ENCODE assay signal across 9 cellular contexts in genomic region chr6:90584636-90585255, GRCh38. TPM values are rescaled to one million over a fixed set of nuclear protein-coding genes. Genes with fewer than 3 reads are reported as not detected.
DNase-seq lines count a peak whose midpoint lies in the region; ATAC-seq, FAIRE-seq and TF ChIP-seq lines count a peak whose summit lies in the region.
"Had no signal": no experiment of that assay in that cellular context is flagged by ENCODE, and none has a peak within 500 bp of the region (broad histone marks: within the 10 kb centered on the region; RNA-seq: fewer than 3 reads in every experiment).

No MANE protein-coding gene starts in this region.

- H3K9me3 Mint-ChIP-seq in activated CD4-positive, alpha-beta T cell treated with anti-CD3 and anti-CD28 coated beads for 36 hours (ENCODE audit: low read depth): no peaks in the 10 kb centered on the region

- no peak for TF ChIP-seq CTCF in HL-60 (IDR thresholded peaks at IDR 0.05; ENCODE audit: insufficient read depth, low read length)
- TF ChIP-seq CTCF in K562 (IDR thresholded peaks at IDR 0.05 in 2 of 3, conservative IDR thresholded peaks at IDR 0.05 in 1 of 3; ENCODE audit: insufficient read depth in 2 of 3, low read depth in 1 of 3, low read length in 3 of 3): no peak
- no peak for TF ChIP-seq CTCF in psoas muscle (IDR thresholded peaks at IDR 0.05)

- CTCF ChIA-PET in activated CD4-positive, alpha-beta T cell treated with anti-CD3 and anti-CD28 coated beads for 36 hours (lab: Charles Lee): interaction anchor here (0.9 kb wide), 2 partner anchors 17 to 30 kb away, joined by 3 read pairs; no protein-coding TSS in a partner anchor
- CTCF ChIA-PET in K562 (lab: Yijun Ruan, JAX; ENCODE audit: low intra/inter-chr PET ratio): no interaction called here

- peak overlapping the region in 1 of 2 experiments; percentile 94; a peak in 2 of 4 replicates for H3K9ac ChIP-seq in K562 (ENCODE audit: insufficient read depth in 1 of 2, low read depth in 2 of 2, low read length in 2 of 2)

- FAIRE-seq in K562 (lab: Jason Lieb, UNC): no peak

- POLR2A ChIA-PET in activated CD4-positive, alpha-beta T cell treated with anti-CD3 and anti-CD28 coated beads for 36 hours (lab: Charles Lee): no interaction called here
- POLR2A ChIA-PET in K562 (lab: Yijun Ruan, JAX): interaction anchor here (1.0 kb wide), 1 partner anchor 16 kb away, joined by 3 read pairs; no protein-coding TSS in a partner anchor

- H3K27ac ChIP-seq in HL-60 (replicated peaks) (peak overlapping the region; percentile 28), K562 (ENCODE audit: extremely low read depth, low read depth, low read length) (no peak overlapping the region), psoas muscle (no peak overlapping the region)
- H3K27ac ChIP-seq: WERI-Rb-1 had no signal

- H3K4me2 ChIP-seq in K562 (ENCODE audit: insufficient read depth, low read length): peak overlapping the region; percentile 55

- intact Hi-C loops in activated CD4-positive, alpha-beta T cell treated with anti-CD3 and anti-CD28 coated beads for 36 hours (cut with DNase I, micrococcal nuclease): loop anchor here (1.0 to 10.0 kb wide), 7 partner anchors 187 to 1232 kb away; partner anchors contain the start of genes ANKRD6 (in 1 of the 2), RRAGD (in 1 of the 2) and UBE2J1 (in 1 of the 2)
- intact Hi-C loops in K562 (cut with micrococcal nuclease): loop anchor here (10.0 kb wide), 1 partner anchor 300 kb away; no protein-coding TSS in a partner anchor
- intact Hi-C loops in psoas muscle (cut with DNase I): no loop called here

- peaks cover 4% of the 10 kb centered on the region for H4K20me1 ChIP-seq in K562 (replicated peaks; ENCODE audit: control insufficient read depth, insufficient read depth, low read length)

- H3K36me3 Mint-ChIP-seq in activated CD4-positive, alpha-beta T cell treated with anti-CD3 and anti-CD28 coated beads for 36 hours (ENCODE audit: low read depth): peaks cover 4% of the 10 kb centered on the region

- WGBS in K562 (ENCODE audit: insufficient coverage, low coverage, missing lambda C conversion rate): 45% methylated on average over 2 of the region's 2 CpGs
- 61 to 79% (median 66%) methylated on average over 2 of the region's 2 CpGs for WGBS in psoas muscle, 3 donors

- H3K4me3 ChIP-seq in HL-60 (replicated peaks; ENCODE audit: insufficient read depth, low read length): 0 out of 2 replicates have a peak overlapping the region, but pooled peaks have one; percentile 4
- H3K4me3 ChIP-seq in K562: peak overlapping the region; percentile 98
- peak overlapping the region; percentile 93 for H3K4me3 ChIP-seq in psoas muscle

- H3K4me1 Mint-ChIP-seq in activated CD4-positive, alpha-beta T cell treated with anti-CD3 and anti-CD28 coated beads for 36 hours: peaks cover 45% of the 10 kb centered on the region

- no peaks in the 10 kb centered on the region for H3K27me3 ChIP-seq in HL-60 (ENCODE audit: insufficient read depth, poor library complexity, severe bottlenecking)
- no peaks in the 10 kb centered on the region for H3K27me3 ChIP-seq in K562 (ENCODE audit: control insufficient read depth in 2 of 2, insufficient read depth in 2 of 2, low read length in 2 of 2)
- H3K27me3 ChIP-seq in psoas muscle (ENCODE audit: insufficient read depth in 3 of 3, low read length in 2 of 3): no peaks in the 10 kb centered on the region

- H3K79me2 ChIP-seq in K562 (ENCODE audit: control insufficient read depth, insufficient read depth, low read length): peaks cover 73% of the 10 kb centered on the region

- peaks cover 2% of the 10 kb centered on the region for H3K27me3 Mint-ChIP-seq in activated CD4-positive, alpha-beta T cell treated with anti-CD3 and anti-CD28 coated beads for 36 hours

- H3K4me1 ChIP-seq in K562 (replicated peaks in 1 of 2; ENCODE audit: control insufficient read depth in 2 of 2, insufficient read depth in 2 of 2, low read length in 2 of 2) (peaks cover 0 to 13% of the 10 kb centered on the region in 2 experiments; a peak in 4 of 5 replicates), psoas muscle (peaks cover 38% of the 10 kb centered on the region)

- no peak for TF ChIP-seq POLR2A in K562 (conservative IDR thresholded peaks at IDR 0.05)

- H3K27ac Mint-ChIP-seq in activated CD4-positive, alpha-beta T cell treated with anti-CD3 and anti-CD28 coated beads for 36 hours: peak overlapping the region; percentile 64

- no peak for ATAC-seq in activated CD4-positive, alpha-beta T cell treated with anti-CD3 and anti-CD28 coated beads for 36 hours
- ATAC-seq in K562: no peak
- ATAC-seq in psoas muscle: no peak
- no peak for ATAC-seq in GM21381 (IDR thresholded peaks at IDR 0.05; ENCODE audit: unreplicated experiment)
- ATAC-seq in HG03039 (IDR thresholded peaks at IDR 0.05; ENCODE audit: unreplicated experiment): no peak

- H2AFZ ChIP-seq in K562 (ENCODE audit: low read depth, low read length): no peak overlapping the region

- no peak for TF ChIP-seq RAD21 in K562 (CRISPR knock-in tag; conservative IDR thresholded peaks at IDR 0.05 in 1 of 2, IDR thresholded peaks at IDR 0.05 in 1 of 2)

- no peak for TF ChIP-seq EP300 in K562 (IDR thresholded peaks at IDR 0.05; ENCODE audit: low read length)

- BruUV-seq in K562 (replicated peaks; lab: Mats Ljungman, UMichigan): TSS peak; percentile 43

- H3K9me1 ChIP-seq in K562 (ENCODE audit: control insufficient read depth, insufficient read depth, low read length): no peaks in the 10 kb centered on the region

- H3K9me3 ChIP-seq in K562 (replicated peaks; ENCODE audit: control insufficient read depth, insufficient read depth, low read depth, low read length): no peaks in the 10 kb centered on the region
- no peaks in the 10 kb centered on the region for H3K9me3 ChIP-seq in psoas muscle

- DNase-seq in activated CD4-positive, alpha-beta T cell treated with anti-CD3 and anti-CD28 coated beads for 36 hours: no peak
- no peak for DNase-seq in activated CD4-positive, alpha-beta T cell treated with anti-CD3 and anti-CD28 coated beads, Interleukin-2, amount 50 U/mL, for 1 hour
- DNase-seq in HL-60 (ENCODE audit: low read depth in 1 of 2, low spot score in 1 of 2) (peak in 1 of 2 experiments; percentile 18), K562 (ENCODE audit: extremely low read depth in 1 of 4, low spot score in 3 of 4) (no peak), psoas muscle (no peak), mesenteric fat pad (ENCODE audit: low spot score) (no peak)
- DNase-seq: WERI-Rb-1 had no signal

- H3K4me3 Mint-ChIP-seq in activated CD4-positive, alpha-beta T cell treated with anti-CD3 and anti-CD28 coated beads for 36 hours: peak overlapping the region; percentile 95

- in situ Hi-C loops in K562 (cut with MboI): no loop called here

- H3K36me3 ChIP-seq in K562 (ENCODE audit: control insufficient read depth, insufficient read depth, low read length): peaks cover 14% of the 10 kb centered on the region; the same call in 2 of the 3 replicates
- H3K36me3 ChIP-seq in psoas muscle (ENCODE audit: insufficient read depth in 1 of 2, low read depth in 1 of 2): no peaks in the 10 kb centered on the region

TF ChIP-seq in K562, 482 proteins besides CTCF, POLR2A, EP300 and RAD21:
- TF ChIP-seq ZNF175 (CRISPR knock-in tag; IDR thresholded peaks at IDR 0.05; ENCODE audit: low read depth) (no peak), EP400 (IDR thresholded peaks at IDR 0.05) (no peak), ZNF586 (CRISPR knock-in tag; conservative IDR thresholded peaks at IDR 0.05) (no peak), ZNF408 (CRISPR knock-in tag; IDR thresholded peaks at IDR 0.05; ENCODE audit: low read depth) (no peak), RAD51 (IDR thresholded peaks at IDR 0.05; ENCODE audit: borderline replicate concordance, low read depth) (no peak), CHD1 (IDR thresholded peaks at IDR 0.05; ENCODE audit: low read length) (peak; percentile 48)

RNA-seq across cellular contexts. Expression of gene MAP3K7, which starts 2.1 kb away (rescaled TPM):
- total RNA-seq in activated CD4-positive, alpha-beta T cell treated with anti-CD3 and anti-CD28 coated beads for 36 hours: 10 to 100 TPM; 27.5 to 32.6 TPM
- total RNA-seq in K562 (2011; cell fraction: chromatin; rRNA removed; ENCODE audit: low replicate concordance): 22.3 and 75.1 TPM in 2 replicates
- 9.3 and 14.2 TPM in 2 replicates for total RNA-seq in K562 (2011; cell fraction: nucleolus; rRNA removed)
- 28.4 and 48.1 TPM in 2 replicates for total RNA-seq in K562 (2011; cell fraction: nucleoplasm; rRNA removed)
- 23.3 and 25.2 TPM in 2 replicates for total RNA-seq in K562 (2014; rRNA removed)
- 48.9 and 56.3 TPM in 2 replicates for total RNA-seq in K562 (2014; rRNA removed; fragmentation: Illumina TruSeq; extraction: Trizol)
- 47.4 and 49.2 TPM in 2 replicates for total RNA-seq in K562 (2015; rRNA removed; fragmentation: Illumina TruSeq; extraction: Trizol)
- total RNA-seq in K562 (2021): 33.2 and 34.8 TPM in 2 replicates
- polyA plus RNA-seq in K562 (2011; rRNA removed): 46.7 and 60.9 TPM in 2 replicates
- 16.7 and 25.3 TPM in 2 replicates for polyA plus RNA-seq in K562 (2011; cell fraction: cytosol; rRNA removed)
- polyA plus RNA-seq in K562 (2011; cell fraction: nucleus; rRNA removed): 61.7 and 83.1 TPM in 2 replicates
- 25.5 and 26.3 TPM in 2 replicates for polyA plus RNA-seq in K562 (2012)
- 36.9 and 45.2 TPM in 2 replicates for polyA plus RNA-seq in K562 (2014; fragmentation: Illumina TruSeq; extraction: Trizol)
- 10 to 100 TPM; 13.4 to 13.8 TPM for polyA plus RNA-seq in K562 (2014; fragmentation: Nextera tagmentation; extraction: Ambion mirVana)
- polyA plus RNA-seq in K562 (2014; rRNA removed): 29.9 and 34.8 TPM in 2 replicates
- polyA minus RNA-seq in K562 (2011; rRNA and poly(A)+ RNA removed): 63.0 and 70.9 TPM in 2 replicates
- polyA minus RNA-seq in K562 (2011; cell fraction: cytosol; rRNA and poly(A)+ RNA removed): 18.9 and 26.1 TPM in 2 replicates
- 47.1 and 74.0 TPM in 2 replicates for polyA minus RNA-seq in K562 (2011; cell fraction: nucleus; rRNA and poly(A)+ RNA removed)
- total RNA-seq in psoas muscle: 10 to 100 TPM; 15.8 to 22.1 (median 19.5) TPM
- 10 to 100 TPM in 2 of 3 donors, 1 to 10 TPM in 1; 8.9 to 19.8 (median 14.2) TPM for polyA plus RNA-seq in psoas muscle
- 20.7 TPM for total RNA-seq in mesenteric fat pad

Comparison
In these comparisons a context has a peak if more than half of its experiments do, and no peak if none do; other contexts are left out.
1. H3K4me3 ChIP-seq: peak in every context shown above with its lines; median percentile 98 in K562; 93 in psoas muscle; 4 in HL-60.
2. intact Hi-C loops: an anchor here in activated CD4-positive, alpha-beta T cell treated with anti-CD3 and anti-CD28 coated beads for 36 hours (1.0 to 10.0 kb wide) and K562 (10.0 kb wide); none called in psoas muscle.